ENCODE assay signal across 8 cellular contexts in the genomic region with DNA sequence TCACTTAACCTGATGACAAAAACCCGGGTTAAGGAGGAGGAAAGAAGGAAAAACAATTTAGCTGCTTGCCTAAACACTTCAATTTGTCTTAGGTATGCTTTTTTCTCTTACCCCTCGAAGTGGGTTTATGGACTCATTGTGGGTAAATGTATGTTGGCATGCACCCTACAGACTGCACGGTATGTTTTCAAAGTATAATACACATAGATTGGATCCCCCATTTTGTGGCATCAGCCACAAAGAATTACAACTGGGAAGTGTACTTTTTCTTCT. TPM values are rescaled to one million over a fixed set of nuclear protein-coding genes. Genes with fewer than 3 reads are reported as not detected.
DNase-seq lines count a peak whose midpoint lies in the region; ATAC-seq and TF ChIP-seq lines count a peak whose summit lies in the region.

No MANE protein-coding gene starts in this region.

- POLR2A ChIA-PET in T-cell (lab: Charles Lee): no interaction called here

- H3K4me2 ChIP-seq in BLaER1: peak overlapping the region; percentile 88

- no peaks in the 10 kb centered on the region for H3K9me3 ChIP-seq in BLaER1

- no peaks in the 10 kb centered on the region for H3K36me3 Mint-ChIP-seq in T-cell
- H3K36me3 Mint-ChIP-seq in progenitor cell of endocrine pancreas (ENCODE audit: insufficient read depth): peaks cover 3% of the 10 kb centered on the region
- no peaks in the 10 kb centered on the region for H3K36me3 Mint-ChIP-seq in stimulated activated memory B cell treated with anti-CD40 and anti-IgM and Interleukin-4, amounts not matched to agents 10 μg/mL and 1 μg/mL and 100 μg/mL, for 72 hours

- H3K4me1 ChIP-seq in BLaER1: peaks cover 27% of the 10 kb centered on the region

- H3K36me3 ChIP-seq in BLaER1: no peaks in the 10 kb centered on the region

- CTCF ChIA-PET in T-cell (lab: Charles Lee): no interaction called here

- DNase-seq in T-cell (no peak), foreskin fibroblast (no peak), progenitor cell of endocrine pancreas (ENCODE audit: low spot score, unreplicated experiment) (no peak), activated gamma-delta T cell treated with Interleukin-2 at 50 U/mL for 16 hours (no peak), NCI-H1436 (lab: John Stamatoyannopoulos, UW) (no peak)

- H3K4me1 Mint-ChIP-seq in T-cell (peaks cover 17 to 21% (median 20%) of the 10 kb centered on the region in 3 donors), progenitor cell of endocrine pancreas (ENCODE audit: low read depth) (peaks cover 49% of the 10 kb centered on the region)
- peaks cover 12% of the 10 kb centered on the region for H3K4me1 Mint-ChIP-seq in stimulated activated memory B cell treated with anti-CD40 and anti-IgM and Interleukin-4, amounts not matched to agents 10 μg/mL and 1 μg/mL and 100 μg/mL, for 72 hours

- ATAC-seq in T-cell (replicated peaks in 1 of 4) (no peak), GM19351 (IDR thresholded peaks at IDR 0.05; ENCODE audit: unreplicated experiment) (no peak)
- ATAC-seq in stimulated activated memory B cell treated with anti-CD40 and anti-IgM and Interleukin-4, amounts not matched to agents 10 μg/mL and 1 μg/mL and 100 μg/mL, for 72 hours: no peak

- H3K27me3 Mint-ChIP-seq in T-cell (peaks cover 45 to 50% of the 10 kb centered on the region in 2 donors), progenitor cell of endocrine pancreas (no peaks in the 10 kb centered on the region)
- H3K27me3 Mint-ChIP-seq in stimulated activated memory B cell treated with anti-CD40 and anti-IgM and Interleukin-4, amounts not matched to agents 10 μg/mL and 1 μg/mL and 100 μg/mL, for 72 hours: peaks cover 60% of the 10 kb centered on the region

- H3K4me3 ChIP-seq in BLaER1 (no peak overlapping the region; the same call in 1 of the 2 replicates), foreskin fibroblast (ENCODE audit: low read depth in 1 of 2, low read length in 2 of 2) (peak overlapping the region; percentile 81 to 90)

- no peak overlapping the region for H3K9ac ChIP-seq in BLaER1

- no peaks in the 10 kb centered on the region for H3K9me3 Mint-ChIP-seq in T-cell
- no peaks in the 10 kb centered on the region for H3K9me3 Mint-ChIP-seq in progenitor cell of endocrine pancreas (ENCODE audit: low read depth)
- H3K9me3 Mint-ChIP-seq in stimulated activated memory B cell treated with anti-CD40 and anti-IgM and Interleukin-4, amounts not matched to agents 10 μg/mL and 1 μg/mL and 100 μg/mL, for 72 hours: no peaks in the 10 kb centered on the region

- H3K27ac Mint-ChIP-seq in T-cell (no peak overlapping the region), progenitor cell of endocrine pancreas (peak overlapping the region; percentile 100)
- H3K27ac Mint-ChIP-seq in stimulated activated memory B cell treated with anti-CD40 and anti-IgM and Interleukin-4, amounts not matched to agents 10 μg/mL and 1 μg/mL and 100 μg/mL, for 72 hours: no peak overlapping the region

- H4K20me1 ChIP-seq in BLaER1: no peaks in the 10 kb centered on the region

- H3K27ac ChIP-seq in BLaER1: no peak overlapping the region

- H3K4me3 Mint-ChIP-seq in T-cell: peak overlapping the region in 2 of 3 donors; percentile 80 to 97
- H3K4me3 Mint-ChIP-seq in progenitor cell of endocrine pancreas (ENCODE audit: low read depth): peak overlapping the region; percentile 97
- no peak overlapping the region for H3K4me3 Mint-ChIP-seq in stimulated activated memory B cell treated with anti-CD40 and anti-IgM and Interleukin-4, amounts not matched to agents 10 μg/mL and 1 μg/mL and 100 μg/mL, for 72 hours

- TF ChIP-seq CTCF in foreskin fibroblast (IDR thresholded peaks at IDR 0.05; ENCODE audit: low read depth, low read length): no peak
- no peak for TF ChIP-seq CTCF in progenitor cell of endocrine pancreas (IDR thresholded peaks at IDR 0.05; ENCODE audit: unreplicated experiment)

- H3K27me3 ChIP-seq in BLaER1: peaks cover 4% of the 10 kb centered on the region; the same call in 1 of the 2 replicates

RNA-seq across cellular contexts. Expression of gene YAP1, which starts 2.3 kb away (rescaled TPM):
- total RNA-seq in T-cell: under 1 TPM; 0.23 to 0.86 (median 0.63) TPM
- total RNA-seq in progenitor cell of endocrine pancreas: 199 and 204 TPM in 2 replicates

Comparison
In these comparisons a context has a peak if more than half of its experiments do, and no peak if none do; other contexts are left out.
1. RNA of gene YAP1, which starts 2.3 kb away (total RNA-seq): 199 to 204 TPM in progenitor cell of endocrine pancreas; 0.23 to 0.86 TPM in T-cell; every median in the first group is over 100 times any median in the second.